ENCODE assay signal across 1 cellular context in genomic region chr18:74597662-74598349, GRCh38.
TF ChIP-seq lines count a peak whose summit lies in the region.

A gene with protein sequence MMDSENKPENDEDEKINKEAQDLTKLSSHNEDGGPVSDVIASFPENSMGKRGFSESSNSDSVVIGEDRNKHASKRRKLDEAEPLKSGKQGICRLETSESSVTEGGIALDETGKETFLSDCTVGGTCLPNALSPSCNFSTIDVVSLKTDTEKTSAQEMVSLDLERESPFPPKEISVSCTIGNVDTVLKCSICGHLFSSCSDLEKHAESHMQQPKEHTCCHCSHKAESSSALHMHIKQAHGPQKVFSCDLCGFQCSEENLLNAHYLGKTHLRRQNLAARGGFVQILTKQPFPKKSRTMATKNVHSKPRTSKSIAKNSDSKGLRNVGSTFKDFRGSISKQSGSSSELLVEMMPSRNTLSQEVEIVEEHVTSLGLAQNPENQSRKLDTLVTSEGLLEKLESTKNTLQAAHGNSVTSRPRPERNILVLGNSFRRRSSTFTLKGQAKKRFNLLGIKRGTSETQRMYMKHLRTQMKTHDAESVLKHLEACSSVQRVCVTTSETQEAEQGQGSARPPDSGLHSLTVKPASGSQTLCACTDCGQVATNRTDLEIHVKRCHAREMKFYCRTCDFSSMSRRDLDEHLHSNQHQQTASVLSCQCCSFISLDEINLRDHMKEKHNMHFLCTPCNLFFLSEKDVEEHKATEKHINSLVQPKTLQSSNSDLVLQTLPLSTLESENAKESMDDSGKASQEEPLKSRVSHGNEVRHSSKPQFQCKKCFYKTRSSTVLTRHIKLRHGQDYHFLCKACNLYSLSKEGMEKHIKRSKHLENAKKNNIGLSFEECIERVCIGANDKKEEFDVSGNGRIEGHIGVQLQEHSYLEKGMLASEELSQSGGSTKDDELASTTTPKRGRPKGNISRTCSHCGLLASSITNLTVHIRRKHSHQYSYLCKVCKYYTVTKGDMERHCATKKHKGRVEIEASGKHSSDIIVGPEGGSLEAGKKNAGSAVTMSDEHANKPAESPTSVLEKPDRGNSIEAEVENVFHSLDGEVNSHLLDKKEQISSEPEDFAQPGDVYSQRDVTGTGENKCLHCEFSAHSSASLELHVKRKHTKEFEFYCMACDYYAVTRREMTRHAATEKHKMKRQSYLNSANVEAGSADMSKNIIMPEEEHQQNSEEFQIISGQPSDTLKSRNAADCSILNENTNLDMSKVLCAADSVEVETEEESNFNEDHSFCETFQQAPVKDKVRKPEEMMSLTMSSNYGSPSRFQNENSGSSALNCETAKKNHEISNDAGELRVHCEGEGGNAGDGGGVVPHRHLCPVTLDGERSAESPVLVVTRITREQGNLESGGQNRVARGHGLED (N-terminal part only) (plus strand): TSS chr18:74597870. CDS start chr18:74631020, 33,150 bp downstream.

TF ChIP-seq in H1, 55 proteins besides CTCF, POLR2A, EP300 and RAD21:
- TF ChIP-seq TAF7 (optimal IDR thresholded peaks at IDR 0.05; ENCODE audit: borderline replicate concordance, low read depth, low read length) = peak; percentile 39
- TF ChIP-seq BACH1 (IDR thresholded peaks at IDR 0.05; ENCODE audit: low read length) = no peak
- TF ChIP-seq EGR1 (IDR thresholded peaks at IDR 0.05; ENCODE audit: borderline replicate concordance, low read depth, low read length) = 0 out of 2 replicates have a peak, but pooled peaks have one; percentile 25
- peak; percentile 36; the same call in 1 of the 2 replicates for TF ChIP-seq YY1 (IDR thresholded peaks at IDR 0.05; ENCODE audit: low read depth, low read length)
- TF ChIP-seq TBP (IDR thresholded peaks at IDR 0.05; ENCODE audit: low read depth, low read length) = peak; percentile 62
- TF ChIP-seq TAF1 (IDR thresholded peaks at IDR 0.05; ENCODE audit: low read depth, low read length) = peak; percentile 80; the same call in 1 of the 2 replicates
- TF ChIP-seq CREB1 (IDR thresholded peaks at IDR 0.05) = 0 out of 2 replicates have a peak, but pooled peaks have one; percentile 57
- 0 out of 4 replicates have a peak, but pooled peaks of 1 of the 2 experiments have one; percentile 12 for TF ChIP-seq SIN3A (conservative IDR thresholded peaks at IDR 0.05 in 1 of 2, IDR thresholded peaks at IDR 0.05 in 1 of 2; ENCODE audit: low read depth in 1 of 2, low read length in 2 of 2)
- TF ChIP-seq GABPA (IDR thresholded peaks at IDR 0.05; ENCODE audit: borderline replicate concordance, insufficient read depth, low read length) = peak; percentile 92
- peak; percentile 71; the same call in 1 of the 2 replicates for TF ChIP-seq PHF8 (conservative IDR thresholded peaks at IDR 0.05; ENCODE audit: low read depth, low read length)
- TF ChIP-seq, protein P1, sequence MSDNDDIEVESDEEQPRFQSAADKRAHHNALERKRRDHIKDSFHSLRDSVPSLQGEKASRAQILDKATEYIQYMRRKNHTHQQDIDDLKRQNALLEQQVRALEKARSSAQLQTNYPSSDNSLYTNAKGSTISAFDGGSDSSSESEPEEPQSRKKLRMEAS (IDR thresholded peaks at IDR 0.05) = 0 out of 2 replicates have a peak, but pooled peaks have one; percentile 30
- TF ChIP-seq POLR2AphosphoS5 (IDR thresholded peaks at IDR 0.05; ENCODE audit: low read depth, low read length) = peak; percentile 74
- no peak for TF ChIP-seq EZH2 (IDR thresholded peaks at IDR 0.05; ENCODE audit: low read depth, low read length, severe bottlenecking)
- peak; percentile 11 for TF ChIP-seq SAP30 (IDR thresholded peaks at IDR 0.05; ENCODE audit: insufficient read depth, insufficient replicate concordance, low read length)
- TF ChIP-seq SP2 (IDR thresholded peaks at IDR 0.05; ENCODE audit: low read length) = peak; percentile 25; the same call in 1 of the 2 replicates
- TF ChIP-seq E2F6 (IDR thresholded peaks at IDR 0.05) = peak; percentile 11; the same call in 1 of the 2 replicates
- TF ChIP-seq RNF2 (IDR thresholded peaks at IDR 0.05; ENCODE audit: borderline replicate concordance, low read depth, low read length, missing control alignments, poor library complexity, severe bottlenecking) = no peak
- no peak for TF ChIP-seq HDAC6 (IDR thresholded peaks at IDR 0.05; ENCODE audit: low read depth, low read length)
